Comparison of ENCODE assay signal across 39 cellular contexts in genomic region chr12:118317729-118318128, GRCh38.
"Had no signal": no experiment of that assay in that cellular context is flagged by ENCODE, and none has a peak within 500 bp of the region (broad histone marks: within the 10 kb centered on the region; RNA-seq: fewer than 3 reads in every experiment).

No MANE protein-coding gene starts in this region.

- H3K36me3 ChIP-seq: adrenal gland, ascending aorta, brain microvascular endothelial cell, breast epithelium, cardiac muscle cell had no signal

- H3K36me3 Mint-ChIP-seq: brain had no signal

- H3K9me3 ChIP-seq: adrenal gland, ascending aorta, body of pancreas, breast epithelium had no signal

- H3K4me3 Mint-ChIP-seq: activated naive CD4-positive, alpha-beta T cell treated with anti-CD3 and anti-CD28 coated beads for 36 hours; activated naive CD4-positive, alpha-beta T cell treated with anti-CD3 and anti-CD28 coated beads, Interleukin-2, amount 10 ng/mL, durations not matched to agents 7 days and 5 days; activated naive CD4-positive, alpha-beta T cell treated with anti-CD3 and anti-CD28 coated beads, Interleukin-2, amount 50 U/mL, for 24 hours; activated naive CD8-positive, alpha-beta T cell; activated naive CD8-positive, alpha-beta T cell treated with anti-CD3 and anti-CD28 coated beads for 36 hours; activated naive CD8-positive, alpha-beta T cell treated with anti-CD3 and anti-CD28 coated beads, Interleukin-2, amount 10 ng/mL, durations not matched to agents 7 days and 5 days; activated naive CD8-positive, alpha-beta T cell treated with anti-CD3 and anti-CD28 coated beads, Interleukin-2, amount 50 U/mL, for 24 hours; activated T-cell treated with anti-CD3 and anti-CD28 coated beads, Interleukin-2, amount 50 U/mL, for 24 hours; activated T-cell treated with anti-CD3 and anti-CD28 coated beads, Interleukin-2, amount 50 U/mL, for 4 hours; activated T-cell treated with anti-CD3 and anti-CD28 coated beads, Interleukin-2, amount 50 U/mL, for 72 hours; activated T-helper 1 cell treated with anti-CD3 and anti-CD28 coated beads, Interleukin-12 subunit alpha, Interleukin-12 subunit beta, Interleukin-2, Interleukin-4 antibody, amounts not matched to agents 30 ng/mL and 10 ng/mL and 1 ng/mL, durations not matched to agents 14 hours and 24 hours and 36 hours; activated T-helper 17 cell treated with anti-CD3 and anti-CD28 coated beads, Interleukin-2, amount 50 U/mL, for 72 hours; brain; central memory CD8-positive, alpha-beta T cell had no signal

- H3K27me3 ChIP-seq: adrenal gland, ascending aorta, body of pancreas, brain microvascular endothelial cell, breast epithelium, cardiac muscle cell had no signal

- DNase-seq: activated effector memory CD4-positive, alpha-beta T cell treated with anti-CD3 and anti-CD28 coated beads, Interleukin-2, amount 50 U/mL, for 16 hours; activated effector memory CD4-positive, alpha-beta T cell treated with Interleukin-2 at 50 U/mL for 16 hours; activated gamma-delta T cell; activated gamma-delta T cell treated with Interleukin-2 at 50 U/mL for 16 hours; activated naive CD4-positive, alpha-beta T cell; activated naive CD4-positive, alpha-beta T cell treated with anti-CD3 and anti-CD28 coated beads for 36 hours; activated naive CD4-positive, alpha-beta T cell treated with anti-CD3 and anti-CD28 coated beads, Interleukin-2, amount 10 ng/mL, durations not matched to agents 7 days and 5 days; activated naive CD4-positive, alpha-beta T cell treated with anti-CD3 and anti-CD28 coated beads, Interleukin-2, amount 50 U/mL, for 16 hours; activated naive CD4-positive, alpha-beta T cell treated with Interleukin-2 at 50 U/mL for 16 hours; activated naive CD8-positive, alpha-beta T cell treated with anti-CD3 and anti-CD28 coated beads for 36 hours; activated naive CD8-positive, alpha-beta T cell treated with anti-CD3 and anti-CD28 coated beads, Interleukin-2, amount 10 ng/mL, durations not matched to agents 7 days and 5 days; activated naive CD8-positive, alpha-beta T cell treated with anti-CD3 and anti-CD28 coated beads, Interleukin-2, amount 50 U/mL, for 24 hours; activated T-cell treated with anti-CD3 and anti-CD28 coated beads, Interleukin-2, amount 50 U/mL, for 1 hour; activated T-cell treated with anti-CD3 and anti-CD28 coated beads, Interleukin-2, amount 50 U/mL, for 24 hours; activated T-cell treated with anti-CD3 and anti-CD28 coated beads, Interleukin-2, amount 50 U/mL, for 4 hours; activated T-cell treated with anti-CD3 and anti-CD28 coated beads, Interleukin-2, amount 50 U/mL, for 48 hours; activated T-cell treated with anti-CD3 and anti-CD28 coated beads, Interleukin-2, amount 50 U/mL, for 72 hours; adrenal gland; amniotic stem cell; amygdala; anterior cingulate cortex; aorta; body of pancreas; brain microvascular endothelial cell; caudate nucleus; central memory CD4-positive, alpha-beta T cell; cerebellar nuclear complex had no signal

- H3K27ac Mint-ChIP-seq: activated naive CD4-positive, alpha-beta T cell treated with anti-CD3 and anti-CD28 coated beads for 36 hours; activated naive CD4-positive, alpha-beta T cell treated with anti-CD3 and anti-CD28 coated beads, Interleukin-2, amount 10 ng/mL, durations not matched to agents 7 days and 5 days; activated naive CD4-positive, alpha-beta T cell treated with anti-CD3 and anti-CD28 coated beads, Interleukin-2, amount 50 U/mL, for 24 hours; activated naive CD4-positive, alpha-beta T cell treated with anti-CD3 and anti-CD28 coated beads, Interleukin-2, amount 50 U/mL, for 72 hours; activated naive CD8-positive, alpha-beta T cell; activated naive CD8-positive, alpha-beta T cell treated with anti-CD3 and anti-CD28 coated beads for 36 hours; activated naive CD8-positive, alpha-beta T cell treated with anti-CD3 and anti-CD28 coated beads, Interleukin-2, amount 10 ng/mL, durations not matched to agents 7 days and 5 days; activated naive CD8-positive, alpha-beta T cell treated with anti-CD3 and anti-CD28 coated beads, Interleukin-2, amount 50 U/mL, for 24 hours; activated T-cell treated with anti-CD3 and anti-CD28 coated beads, Interleukin-2, amount 50 U/mL, for 24 hours; activated T-cell treated with anti-CD3 and anti-CD28 coated beads, Interleukin-2, amount 50 U/mL, for 72 hours; activated T-helper 1 cell treated with anti-CD3 and anti-CD28 coated beads, Interleukin-12 subunit alpha, Interleukin-12 subunit beta, Interleukin-2, Interleukin-4 antibody, amounts not matched to agents 30 ng/mL and 10 ng/mL and 1 ng/mL, durations not matched to agents 14 hours and 24 hours and 36 hours; activated T-helper 17 cell treated with anti-CD3 and anti-CD28 coated beads, Interleukin-2, amount 50 U/mL, for 72 hours; activated T-helper 2 cell treated with anti-CD3 and anti-CD28 coated beads, Interferon-gamma antibody, Interleukin-2, Interleukin-4, amounts not matched to agents 10 μg/mL and 5 μg/mL and 100 μg/mL, durations not matched to agents 14 hours and 24 hours and 36 hours; brain had no signal

- FAIRE-seq: bronchial epithelial cell had no signal

- ATAC-seq: activated naive CD4-positive, alpha-beta T cell treated with anti-CD3 and anti-CD28 coated beads, Interleukin-2, amount 50 U/mL, for 72 hours; activated naive CD8-positive, alpha-beta T cell treated with anti-CD3 and anti-CD28 coated beads, Interleukin-2, amount 50 U/mL, for 24 hours; activated T-cell treated with anti-CD3 and anti-CD28 coated beads, Interleukin-2, amount 50 U/mL, for 4 hours; activated T-cell treated with anti-CD3 and anti-CD28 coated beads, Interleukin-2, amount 50 U/mL, for 72 hours; activated T-helper 17 cell treated with anti-CD3 and anti-CD28 coated beads, Interleukin-2, amount 50 U/mL, for 72 hours; body of pancreas had no signal

- H3K27me3 Mint-ChIP-seq: activated naive CD4-positive, alpha-beta T cell treated with anti-CD3 and anti-CD28 coated beads, Interleukin-2, amount 10 ng/mL, durations not matched to agents 7 days and 5 days; activated naive CD4-positive, alpha-beta T cell treated with anti-CD3 and anti-CD28 coated beads, Interleukin-2, amount 50 U/mL, for 24 hours; activated naive CD8-positive, alpha-beta T cell; activated naive CD8-positive, alpha-beta T cell treated with anti-CD3 and anti-CD28 coated beads for 36 hours; activated naive CD8-positive, alpha-beta T cell treated with anti-CD3 and anti-CD28 coated beads, Interleukin-2, amount 10 ng/mL, durations not matched to agents 7 days and 5 days; activated naive CD8-positive, alpha-beta T cell treated with anti-CD3 and anti-CD28 coated beads, Interleukin-2, amount 50 U/mL, for 24 hours; activated T-cell treated with anti-CD3 and anti-CD28 coated beads, Interleukin-2, amount 50 U/mL, for 24 hours; activated T-helper 17 cell treated with anti-CD3 and anti-CD28 coated beads, Interleukin-2, amount 50 U/mL, for 72 hours; brain; central memory CD8-positive, alpha-beta T cell had no signal

- H3K4me1 ChIP-seq: ascending aorta, breast epithelium had no signal

- H3K4me3 ChIP-seq: adrenal gland, ascending aorta, body of pancreas, breast epithelium, cardiac muscle cell had no signal

- H3K27ac ChIP-seq: adrenal gland, ascending aorta, body of pancreas, brain microvascular endothelial cell, breast epithelium, cardiac muscle cell had no signal

- H3K9me3 Mint-ChIP-seq: activated naive CD4-positive, alpha-beta T cell treated with anti-CD3 and anti-CD28 coated beads, Interleukin-2, amount 50 U/mL, for 72 hours; activated naive CD8-positive, alpha-beta T cell treated with anti-CD3 and anti-CD28 coated beads, Interleukin-2, amount 10 ng/mL, durations not matched to agents 7 days and 5 days; activated T-helper 17 cell treated with anti-CD3 and anti-CD28 coated beads, Interleukin-2, amount 50 U/mL, for 72 hours; central memory CD8-positive, alpha-beta T cell had no signal
